Comparison of ENCODE assay signal across 1 cellular context in genomic region chr5:81779125-81779934, GRCh38.
TF ChIP-seq lines count a peak whose summit lies in the region.

No MANE protein-coding gene starts in this region.

TF ChIP-seq in K562, 482 proteins besides CTCF, POLR2A, EP300 and RAD21 (continued from another document):
- TF ChIP-seq BCOR (IDR thresholded peaks at IDR 0.05) (no peak), RBFOX2 (IDR thresholded peaks at IDR 0.05; ENCODE audit: low read depth, low read length) (no peak), FOXJ3 (CRISPR knock-in tag; IDR thresholded peaks at IDR 0.05) (no peak), CBFA2T3 (IDR thresholded peaks at IDR 0.05) (0 out of 2 replicates have a peak, but pooled peaks have one; percentile 25), MIER1 (IDR thresholded peaks at IDR 0.05; ENCODE audit: low read depth) (no peak), ELF4 (CRISPR knock-in tag; IDR thresholded peaks at IDR 0.05) (0 out of 2 replicates have a peak, but pooled peaks have one; percentile 4), TCF7 (IDR thresholded peaks at IDR 0.05; ENCODE audit: borderline replicate concordance) (no peak), ZNF347 (CRISPR knock-in tag; IDR thresholded peaks at IDR 0.05; ENCODE audit: low read depth) (no peak), THRB (CRISPR knock-in tag; conservative IDR thresholded peaks at IDR 0.05) (0 out of 2 replicates have a peak, but pooled peaks have one; percentile 18), DEAF1 (CRISPR knock-in tag; IDR thresholded peaks at IDR 0.05) (0 out of 2 replicates have a peak, but pooled peaks have one; percentile 16), TAF7 (tag; IDR thresholded peaks at IDR 0.05) (peak; percentile 36; the same call in 1 of the 2 replicates), NR4A1 (CRISPR knock-in tag; IDR thresholded peaks at IDR 0.05) (no peak), NR4A1 (tag; IDR thresholded peaks at IDR 0.05) (0 out of 2 replicates have a peak, but pooled peaks have one; percentile 10), CREB3 (tag; conservative IDR thresholded peaks at IDR 0.05; ENCODE audit: low read depth) (no peak)
